In genomic region chr10:79250259-79250658, GRCh38 we compare ENCODE assay signal across 8 cellular contexts.
DNase-seq lines count a peak whose midpoint lies in the region; ATAC-seq lines count a peak whose summit lies in the region.

No MANE protein-coding gene starts in this region.

- no peak for DNase-seq in activated T-cell treated with anti-CD3 and anti-CD28 coated beads, Interleukin-2, amount 50 U/mL, for 24 hours
- DNase-seq in activated T-cell treated with anti-CD3 and anti-CD28 coated beads for 4 hours (no peak), dedifferentiated amniotic fluid mesenchymal stem cell (ENCODE audit: extremely low spot score) (no peak)
- no peak for DNase-seq in stimulated activated naive CD4-positive, alpha-beta T cell (lab: John Stamatoyannopoulos, UW)

- H3K4me3 Mint-ChIP-seq in activated T-cell treated with anti-CD3 and anti-CD28 coated beads, Interleukin-2, amount 50 U/mL, for 24 hours = no peak overlapping the region
- H3K4me3 Mint-ChIP-seq in dendritic cell treated with granulocyte-macrophage colony-stimulating factor and Interleukin-4, amounts not matched to agents 40 ng/mL and 50 ng/mL, for 4 days = peak overlapping the region; percentile 45

- intact Hi-C loops in dendritic cell treated with granulocyte-macrophage colony-stimulating factor and Interleukin-4, amounts not matched to agents 40 ng/mL and 50 ng/mL, for 4 days (cut with micrococcal nuclease) = loop anchor here (2.0 kb wide), 1 partner anchor 17 kb away; no protein-coding TSS in a partner anchor

- H3K36me3 Mint-ChIP-seq in activated T-cell treated with anti-CD3 and anti-CD28 coated beads, Interleukin-2, amount 50 U/mL, for 24 hours (ENCODE audit: low read depth) = no peaks in the 10 kb centered on the region
- peaks cover 47% of the 10 kb centered on the region for H3K36me3 Mint-ChIP-seq in dendritic cell treated with granulocyte-macrophage colony-stimulating factor and Interleukin-4, amounts not matched to agents 40 ng/mL and 50 ng/mL, for 4 days (ENCODE audit: low read depth)

- H3K36me3 ChIP-seq in stomach smooth muscle (ENCODE audit: control insufficient read depth in 2 of 2, insufficient read depth in 2 of 2, low read length in 2 of 2) = peaks cover 0 to 4% of the 10 kb centered on the region in 2 donors

- ATAC-seq in HG03469 (IDR thresholded peaks at IDR 0.05; ENCODE audit: unreplicated experiment) (peak; percentile 24), GM18520 (IDR thresholded peaks at IDR 0.05; ENCODE audit: unreplicated experiment) (no peak)

- H3K4me3 ChIP-seq in stomach smooth muscle (ENCODE audit: low read length in 2 of 2) = no peak overlapping the region

- H3K9me3 Mint-ChIP-seq in activated T-cell treated with anti-CD3 and anti-CD28 coated beads, Interleukin-2, amount 50 U/mL, for 24 hours = no peaks in the 10 kb centered on the region
- H3K9me3 Mint-ChIP-seq in dendritic cell treated with granulocyte-macrophage colony-stimulating factor and Interleukin-4, amounts not matched to agents 40 ng/mL and 50 ng/mL, for 4 days = no peaks in the 10 kb centered on the region

- peak overlapping the region; percentile 88 for H3K27ac Mint-ChIP-seq in activated T-cell treated with anti-CD3 and anti-CD28 coated beads, Interleukin-2, amount 50 U/mL, for 24 hours
- peak overlapping the region; percentile 87 for H3K27ac Mint-ChIP-seq in dendritic cell treated with granulocyte-macrophage colony-stimulating factor and Interleukin-4, amounts not matched to agents 40 ng/mL and 50 ng/mL, for 4 days

- no peaks in the 10 kb centered on the region for H3K27me3 ChIP-seq in stomach smooth muscle (ENCODE audit: control insufficient read depth in 1 of 2, insufficient read depth in 2 of 2, low read length in 2 of 2)

- H3K27ac ChIP-seq in stomach smooth muscle (ENCODE audit: low read length) = peak overlapping the region; percentile 93

- no peaks in the 10 kb centered on the region for H3K9me3 ChIP-seq in stomach smooth muscle (ENCODE audit: control insufficient read depth in 2 of 2, low read length in 2 of 2)

- H3K9ac ChIP-seq in stomach smooth muscle (ENCODE audit: low read length in 2 of 2) = no peak overlapping the region

- no peaks in the 10 kb centered on the region for H3K27me3 Mint-ChIP-seq in activated T-cell treated with anti-CD3 and anti-CD28 coated beads, Interleukin-2, amount 50 U/mL, for 24 hours
- no peaks in the 10 kb centered on the region for H3K27me3 Mint-ChIP-seq in dendritic cell treated with granulocyte-macrophage colony-stimulating factor and Interleukin-4, amounts not matched to agents 40 ng/mL and 50 ng/mL, for 4 days

- H3K4me1 Mint-ChIP-seq in activated T-cell treated with anti-CD3 and anti-CD28 coated beads, Interleukin-2, amount 50 U/mL, for 24 hours (ENCODE audit: low read depth) = peaks cover 60% of the 10 kb centered on the region
- peaks cover 93% of the 10 kb centered on the region for H3K4me1 Mint-ChIP-seq in dendritic cell treated with granulocyte-macrophage colony-stimulating factor and Interleukin-4, amounts not matched to agents 40 ng/mL and 50 ng/mL, for 4 days (ENCODE audit: low read depth)

- peaks cover 76% of the 10 kb centered on the region for H3K4me1 ChIP-seq in stomach smooth muscle (ENCODE audit: control insufficient read depth, insufficient read depth, low read length)
